In the genomic region with DNA sequence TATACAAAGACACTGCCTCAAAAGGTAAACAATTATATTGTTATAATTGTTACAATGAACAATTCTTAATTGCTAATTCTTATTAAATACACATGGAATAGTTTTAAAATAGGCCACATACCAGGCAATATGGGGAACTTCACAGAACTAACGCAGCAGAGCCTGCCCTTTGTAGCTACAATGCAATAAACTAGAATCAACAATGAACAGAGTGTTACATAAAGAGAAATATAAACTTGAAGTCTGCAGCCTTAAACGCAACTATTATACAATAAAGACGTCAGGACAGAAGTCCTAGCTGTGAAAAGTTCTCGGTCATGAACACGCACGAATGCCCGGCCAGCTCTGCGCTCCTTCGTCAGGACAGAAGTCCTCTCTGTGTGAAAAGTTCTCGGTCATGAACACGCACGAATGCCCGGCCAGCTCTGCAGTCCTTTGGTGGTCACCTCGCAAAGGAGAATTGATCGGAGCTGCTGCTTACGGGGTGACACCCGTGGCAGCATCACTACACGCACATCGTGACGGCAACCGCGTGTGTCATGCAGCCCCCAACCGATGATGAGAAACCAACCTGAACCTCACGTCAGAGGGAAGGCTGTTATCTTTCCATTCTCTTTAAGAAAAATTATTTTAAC, we compare ENCODE assay signal across 15 cellular contexts. TPM values are rescaled to one million over a fixed set of nuclear protein-coding genes. Genes with fewer than 3 reads are reported as not detected.
"Had no signal": no experiment of that assay in that cellular context is flagged by ENCODE, and none has a peak within 500 bp of the region (broad histone marks: within the 10 kb centered on the region; RNA-seq: fewer than 3 reads in every experiment).

No MANE protein-coding gene starts in this region.

RNA-seq across cellular contexts. Expression of gene OBP2B, which starts 23.0 kb away (rescaled TPM):
- total RNA-seq: activated CD4-positive, alpha-beta memory T cell treated with anti-CD3 and anti-CD28 coated beads, Interleukin-2, amount 10 ng/mL, durations not matched to agents 7 days and 5 days; activated CD4-positive, alpha-beta T cell treated with anti-CD3 and anti-CD28 coated beads for 36 hours; activated CD4-positive, alpha-beta T cell treated with anti-CD3 and anti-CD28 coated beads, Interleukin-2, amount 10 ng/mL, durations not matched to agents 7 days and 5 days; activated CD8-positive, alpha-beta memory T cell treated with anti-CD3 and anti-CD28 coated beads, Interleukin-2, amount 10 ng/mL, durations not matched to agents 7 days and 5 days; activated CD8-positive, alpha-beta T cell treated with anti-CD3 and anti-CD28 coated beads, Interleukin-2, amount 10 ng/mL, durations not matched to agents 7 days and 5 days; activated naive CD8-positive, alpha-beta T cell treated with anti-CD3 and anti-CD28 coated beads, Interleukin-2, amount 10 ng/mL, durations not matched to agents 7 days and 5 days; activated T-helper 2 cell treated with anti-CD3 and anti-CD28 coated beads, Interferon-gamma antibody, Interleukin-2, Interleukin-4, amounts not matched to agents 10 μg/mL and 5 μg/mL and 100 μg/mL, durations not matched to agents 14 hours and 24 hours and 36 hours; ascending aorta; bronchial epithelial cell; T-cell; T-helper 1 cell treated with Interleukin-12 subunit alpha and Interleukin-12 subunit beta and Interleukin-4 antibody, amounts not matched to agents 30 ng/mL and 1 ng/mL, for 36 hours; T-helper 17 cell; T-helper 2 cell treated with Interferon-gamma antibody and Interleukin-4, amounts not matched to agents 100 ng/mL and 5 ng/mL, for 36 hours; WTC11 had no signal
- polyA plus RNA-seq: adipose tissue had no signal

RNA-seq across cellular contexts. Expression of gene ABO, which starts 43.0 kb away (rescaled TPM):
- total RNA-seq: activated CD8-positive, alpha-beta memory T cell treated with anti-CD3 and anti-CD28 coated beads, Interleukin-2, amount 10 ng/mL, durations not matched to agents 7 days and 5 days; activated CD8-positive, alpha-beta T cell treated with anti-CD3 and anti-CD28 coated beads, Interleukin-2, amount 10 ng/mL, durations not matched to agents 7 days and 5 days; activated naive CD8-positive, alpha-beta T cell treated with anti-CD3 and anti-CD28 coated beads, Interleukin-2, amount 10 ng/mL, durations not matched to agents 7 days and 5 days had no signal
